In genomic region chr12:79689041-79689476, GRCh38 we compare ENCODE assay signal across 8 cellular contexts. TPM values are rescaled to one million over a fixed set of nuclear protein-coding genes. Genes with fewer than 3 reads are reported as not detected.
A peak's percentile ranks its signal among the peaks of the same experiment; 100 is the strongest.
DNase-seq lines count a peak whose midpoint lies in the region; ATAC-seq, FAIRE-seq and TF ChIP-seq lines count a peak whose summit lies in the region.

No MANE protein-coding gene starts in this region.

- no peaks in the 10 kb centered on the region for H3K9me2 ChIP-seq in GM23338 (ENCODE audit: insufficient read depth)

- peaks cover 41% of the 10 kb centered on the region for H4K20me1 ChIP-seq in GM23338 (replicated peaks; ENCODE audit: insufficient read depth)

- peaks cover 72% of the 10 kb centered on the region for H3K79me2 ChIP-seq in GM23338 (replicated peaks; ENCODE audit: insufficient read depth)

- H3K4me3 Mint-ChIP-seq in GM23338 = peak overlapping the region; percentile 94

- no peaks in the 10 kb centered on the region for H3K9me3 Mint-ChIP-seq in GM23338

- H3K4me2 ChIP-seq in A549 = peak overlapping the region; percentile 90
- H3K4me2 ChIP-seq in GM23338 = peak overlapping the region; percentile 83

- H3K9me3 ChIP-seq in A549 (no peaks in the 10 kb centered on the region), iPS-15b (ENCODE audit: control insufficient read depth, insufficient read depth, low read length) (no peaks in the 10 kb centered on the region), stomach smooth muscle (ENCODE audit: control insufficient read depth in 2 of 2, low read length in 2 of 2) (no peaks in the 10 kb centered on the region)

- H3K36me3 Mint-ChIP-seq in GM23338 (ENCODE audit: low read depth) = peaks cover 30% of the 10 kb centered on the region

- no peak for FAIRE-seq in A549 (lab: Jason Lieb, UNC)

- CTCF ChIA-PET in A549 (lab: Yijun Ruan, JAX) = interaction anchor here (0.8 to 2.6 kb wide), 9 partner anchors 10 to 498 kb away, joined by 3 to 9 read pairs (median 4); no protein-coding TSS in a partner anchor

- H3K9ac ChIP-seq in iPS-15b (ENCODE audit: low read depth, low read length) (peak overlapping the region; percentile 82), stomach smooth muscle (ENCODE audit: low read length in 2 of 2) (peak overlapping the region; percentile 30 to 62)

- H3K4me3 ChIP-seq in A549 (peak overlapping the region; percentile 88), GM23338 (peak overlapping the region; percentile 65), WI38 (ENCODE audit: low read depth, low read length) (peak overlapping the region; percentile 91), iPS-15b (ENCODE audit: low read depth, low read length) (peak overlapping the region; percentile 94), stomach smooth muscle (ENCODE audit: low read length in 2 of 2) (peak overlapping the region; percentile 74 to 84)

- DNase-seq in A549 (ENCODE audit: low read depth in 1 of 2, low spot score in 1 of 2) = peak in 1 of 2 experiments; percentile 44
- DNase-seq in GM23338 (ENCODE audit: low spot score) = no peak
- DNase-seq in omental fat pad (ENCODE audit: low spot score) = no peak

- H3K27ac ChIP-seq in A549 (peak overlapping the region; percentile 93 to 98), GM23338 (ENCODE audit: low read depth) (peak overlapping the region; percentile 20; the same call in 1 of the 2 replicates), stomach smooth muscle (ENCODE audit: low read length) (no peak overlapping the region)

- H3K4me1 ChIP-seq in A549 (peaks cover 46% of the 10 kb centered on the region), GM23338 (ENCODE audit: insufficient read depth) (peaks cover 36% of the 10 kb centered on the region), iPS-15b (ENCODE audit: control insufficient read depth, insufficient read depth, low read length) (peaks cover 19% of the 10 kb centered on the region), stomach smooth muscle (ENCODE audit: control insufficient read depth, insufficient read depth, low read length) (peaks cover 9% of the 10 kb centered on the region)

- no peak for TF ChIP-seq EP300 in A549 (IDR thresholded peaks at IDR 0.05)

- H3K27me3 ChIP-seq in GM23338 (ENCODE audit: insufficient read depth) = no peaks in the 10 kb centered on the region
- H3K27me3 ChIP-seq in iPS-15b (ENCODE audit: control insufficient read depth, insufficient read depth, low read length) = no peaks in the 10 kb centered on the region
- no peaks in the 10 kb centered on the region for H3K27me3 ChIP-seq in stomach smooth muscle (ENCODE audit: control insufficient read depth in 1 of 2, insufficient read depth in 2 of 2, low read length in 2 of 2)

- peak overlapping the region; percentile 82 for H3K27ac Mint-ChIP-seq in GM23338

- no peak for TF ChIP-seq POLR2A in A549 (IDR thresholded peaks at IDR 0.05; ENCODE audit: low read length)

- ATAC-seq in A549 (no peak), GM23338 (no peak), GM21723 (IDR thresholded peaks at IDR 0.05; ENCODE audit: unreplicated experiment) (no peak), GM21367 (IDR thresholded peaks at IDR 0.05; ENCODE audit: unreplicated experiment) (no peak), omental fat pad (ENCODE audit: low FRiP score) (no peak)

- TF ChIP-seq CTCF in A549 (IDR thresholded peaks at IDR 0.05) (no peak), GM23338 (conservative IDR thresholded peaks at IDR 0.05; ENCODE audit: low read depth in 2 of 2) (no peak), WI38 (IDR thresholded peaks at IDR 0.05; ENCODE audit: low read depth, low read length) (no peak), omental fat pad (IDR thresholded peaks at IDR 0.05) (no peak)

- H2AFZ ChIP-seq in GM23338 = no peak overlapping the region

- H3K27me3 Mint-ChIP-seq in GM23338 (ENCODE audit: insufficient read depth, low read depth, poor library complexity) = peaks cover 8% of the 10 kb centered on the region

- no peak for TF ChIP-seq RAD21 in A549 (conservative IDR thresholded peaks at IDR 0.05 in 1 of 2, IDR thresholded peaks at IDR 0.05 in 1 of 2)

- H3F3A ChIP-seq in GM23338 (replicated peaks; ENCODE audit: low read depth) = peaks cover 4% of the 10 kb centered on the region; the same call in 1 of the 2 replicates

- no peaks in the 10 kb centered on the region; the same call in 1 of the 2 replicates for H3K36me3 ChIP-seq in GM23338 (ENCODE audit: insufficient read depth)
- peaks cover 3% of the 10 kb centered on the region for H3K36me3 ChIP-seq in iPS-15b (ENCODE audit: control insufficient read depth, insufficient read depth, low read length)
- H3K36me3 ChIP-seq in stomach smooth muscle (ENCODE audit: control insufficient read depth in 2 of 2, insufficient read depth in 2 of 2, low read length in 2 of 2) = no peaks in the 10 kb centered on the region

- POLR2A ChIA-PET in A549 (lab: Yijun Ruan, JAX) = interaction anchor here (1.0 to 3.1 kb wide), 2 partner anchors 27 to 142 kb away, joined by 5 to 8 read pairs; no protein-coding TSS in a partner anchor

- 0% methylated on average over 6 of the region's 6 CpGs for WGBS in A549 (ENCODE audit: missing lambda C conversion rate)

- peaks cover 35% of the 10 kb centered on the region for H3K4me1 Mint-ChIP-seq in GM23338

TF ChIP-seq in A549, 52 proteins besides CTCF, POLR2A, EP300 and RAD21:
- TF ChIP-seq ZFP36 (IDR thresholded peaks at IDR 0.05; ENCODE audit: borderline replicate concordance, partially characterized antibody) (no peak), TFCP2L1 (CRISPR knock-in tag; IDR thresholded peaks at IDR 0.05) (0 out of 2 replicates have a peak, but pooled peaks have one; percentile 66)

TF ChIP-seq in GM23338, 12 proteins besides CTCF, POLR2A, EP300 and RAD21:
- TF ChIP-seq STAT1 (IDR thresholded peaks at IDR 0.05; ENCODE audit: unreplicated experiment) (no peak), CREB1 (CRISPR knock-in tag; IDR thresholded peaks at IDR 0.05; ENCODE audit: low read depth) (0 out of 2 replicates have a peak, but pooled peaks have one; percentile 35), EZH2phosphoT487 (IDR thresholded peaks at IDR 0.05; ENCODE audit: unreplicated experiment) (no peak), POLR2AphosphoS5 (IDR thresholded peaks at IDR 0.05; ENCODE audit: low read depth) (no peak)

RNA-seq across cellular contexts. Expression of gene PAWR, which starts 1.7 kb away (rescaled TPM):
- 34.0 and 55.2 TPM in 2 replicates for polyA plus RNA-seq in A549 (2011; rRNA removed)
- polyA plus RNA-seq in A549 (2012; cell fraction: cytosol; rRNA removed) = 33.9 and 41.3 TPM in 2 replicates
- polyA plus RNA-seq in A549 (2012; cell fraction: nucleus; rRNA removed) = 31.0 and 33.9 TPM in 2 replicates
- 40.8 to 44.9 TPM (median 44.4 TPM) in 3 replicates for polyA plus RNA-seq in A549 (2017; fragmentation: RNase III; extraction: RNeasy Plus Mini Kit Qiagen cat#74134 plus additional on column Dnase treatment)
- 21.9 and 26.1 TPM in 2 replicates for polyA minus RNA-seq in A549 (2011; rRNA and poly(A)+ RNA removed)
- 159 and 180 TPM in 2 replicates for total RNA-seq in GM23338 (2014; rRNA removed; shearing (Covaris generic))
- 136 and 149 TPM in 2 replicates for polyA plus RNA-seq in GM23338 (2016; fragmentation: Nextera tagmentation; extraction: Ambion mirVana)
- 10 to 100 TPM; 28.6 to 48.0 (median 36.4) TPM for total RNA-seq in omental fat pad
